In the genomic region with DNA sequence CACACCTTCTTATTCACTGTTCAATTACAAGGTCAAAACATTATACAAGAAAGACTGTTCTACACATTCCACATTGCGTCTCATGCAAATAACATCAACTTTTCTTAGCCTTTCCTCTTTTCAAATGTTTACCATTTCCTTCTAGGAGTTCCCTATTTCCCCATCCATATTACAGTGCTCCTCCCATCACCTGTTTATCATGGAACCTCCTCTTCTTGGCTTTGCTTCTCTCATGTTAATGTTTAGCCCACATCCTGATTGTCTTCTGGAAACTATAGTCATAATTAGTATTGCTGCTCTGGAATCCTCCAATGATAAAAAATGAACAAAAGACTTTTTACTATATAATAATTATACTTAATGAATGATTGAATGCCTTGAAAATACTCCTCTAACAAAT, we compare ENCODE assay signal across 7 cellular contexts. TPM values are rescaled to one million over a fixed set of nuclear protein-coding genes. Genes with fewer than 3 reads are reported as not detected.
"Had no signal": no experiment of that assay in that cellular context is flagged by ENCODE, and none has a peak within 500 bp of the region (broad histone marks: within the 10 kb centered on the region; RNA-seq: fewer than 3 reads in every experiment).

No MANE protein-coding gene starts in this region.

- ATAC-seq: GM23338, K562 had no signal

- DNase-seq: H9, HCEC 1CT, IMR-90, KG1 had no signal

- H3K4me3 ChIP-seq: GM23338, K562 had no signal

RNA-seq across cellular contexts. Expression of a gene that starts 21.3 kb away (rescaled TPM):
- total RNA-seq: GM23338, H1, H9, IMR-90, K562 had no signal

RNA-seq across cellular contexts. Expression of a gene that starts 31.2 kb away (rescaled TPM):
- total RNA-seq: GM23338, H1, H9, IMR-90, K562 had no signal

RNA-seq across cellular contexts. Expression of a gene that starts 44.3 kb away (rescaled TPM):
- total RNA-seq: GM23338, H1, H9, IMR-90, K562 had no signal

RNA-seq across cellular contexts. Expression of a gene that starts 47.5 kb away (rescaled TPM):
- total RNA-seq: H9, IMR-90 had no signal
